In the genomic region with DNA sequence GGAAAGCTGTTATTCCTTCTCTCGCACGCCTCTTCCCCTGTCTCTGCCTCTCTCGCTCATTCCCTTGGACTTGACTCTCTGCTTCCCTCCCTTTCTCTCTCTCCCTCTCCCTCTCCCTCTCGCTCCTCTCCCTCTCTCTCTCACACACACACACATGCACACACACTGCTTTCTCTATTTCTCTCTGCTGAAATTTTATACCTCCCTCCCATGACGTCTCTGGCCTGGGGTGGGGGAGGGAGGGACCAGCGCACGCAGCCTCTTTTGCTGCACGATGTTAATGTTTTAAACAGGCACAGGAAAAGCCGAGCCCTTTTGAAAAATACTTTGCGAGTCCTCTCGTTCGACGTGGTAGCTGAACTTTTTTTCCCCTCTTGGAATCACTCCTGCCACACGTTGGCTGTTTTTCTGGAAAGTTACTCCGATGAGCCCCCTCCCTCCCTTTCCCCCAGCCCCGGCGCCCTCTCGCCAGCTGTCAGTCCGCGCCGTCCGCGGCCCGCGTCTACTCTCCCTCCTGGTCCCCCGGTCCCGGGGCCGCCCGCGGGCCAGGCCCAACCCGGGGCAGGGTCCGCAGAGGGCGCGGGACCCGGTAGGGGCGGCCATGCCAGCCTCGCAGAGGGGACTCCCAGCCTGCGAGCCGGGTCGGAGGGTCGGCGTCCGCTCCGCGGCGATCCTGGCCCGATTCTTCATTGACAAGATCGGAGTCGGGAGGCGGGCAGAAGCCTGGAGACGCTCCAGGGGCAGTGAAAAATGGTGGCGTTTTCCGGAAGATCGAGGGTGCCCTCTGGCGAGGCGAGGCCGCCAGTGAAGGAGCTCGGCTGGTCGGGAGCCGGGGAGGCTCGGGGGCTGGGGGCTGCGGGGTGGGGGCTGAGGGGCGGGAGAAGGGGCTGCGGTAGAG, we compare ENCODE assay signal across 1 cellular context.
TF ChIP-seq lines count a peak whose summit lies in the region.

Gene TGFB3 (minus strand): TSS at position 170 of the 898 bp plus-strand sequence. CDS start 1,102 bp downstream, outside the sequence.

TF ChIP-seq in HEK293, 187 proteins besides CTCF, POLR2A, EP300 and RAD21 (continued from another document):
- TF ChIP-seq ZBTB44 (tag by site-specific recombination; IDR thresholded peaks at IDR 0.05) = no peak
- no peak for TF ChIP-seq RBAK (tag by site-specific recombination; IDR thresholded peaks at IDR 0.05)
- TF ChIP-seq, protein P1, sequence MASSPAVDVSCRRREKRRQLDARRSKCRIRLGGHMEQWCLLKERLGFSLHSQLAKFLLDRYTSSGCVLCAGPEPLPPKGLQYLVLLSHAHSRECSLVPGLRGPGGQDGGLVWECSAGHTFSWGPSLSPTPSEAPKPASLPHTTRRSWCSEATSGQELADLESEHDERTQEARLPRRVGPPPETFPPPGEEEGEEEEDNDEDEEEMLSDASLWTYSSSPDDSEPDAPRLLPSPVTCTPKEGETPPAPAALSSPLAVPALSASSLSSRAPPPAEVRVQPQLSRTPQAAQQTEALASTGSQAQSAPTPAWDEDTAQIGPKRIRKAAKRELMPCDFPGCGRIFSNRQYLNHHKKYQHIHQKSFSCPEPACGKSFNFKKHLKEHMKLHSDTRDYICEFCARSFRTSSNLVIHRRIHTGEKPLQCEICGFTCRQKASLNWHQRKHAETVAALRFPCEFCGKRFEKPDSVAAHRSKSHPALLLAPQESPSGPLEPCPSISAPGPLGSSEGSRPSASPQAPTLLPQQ (tag by site-specific recombination; IDR thresholded peaks at IDR 0.05) = peak; percentile 81
- TF ChIP-seq ZNF223 (tag by site-specific recombination; IDR thresholded peaks at IDR 0.05) = no peak
- no peak for TF ChIP-seq ZNF624 (tag by site-specific recombination; IDR thresholded peaks at IDR 0.05)
- no peak for TF ChIP-seq ZNF292 (tag by site-specific recombination; IDR thresholded peaks at IDR 0.05; ENCODE audit: borderline replicate concordance, low read depth)
- TF ChIP-seq ZNF610 (tag by site-specific recombination; IDR thresholded peaks at IDR 0.05; ENCODE audit: borderline replicate concordance) = no peak
- TF ChIP-seq, protein P2, sequence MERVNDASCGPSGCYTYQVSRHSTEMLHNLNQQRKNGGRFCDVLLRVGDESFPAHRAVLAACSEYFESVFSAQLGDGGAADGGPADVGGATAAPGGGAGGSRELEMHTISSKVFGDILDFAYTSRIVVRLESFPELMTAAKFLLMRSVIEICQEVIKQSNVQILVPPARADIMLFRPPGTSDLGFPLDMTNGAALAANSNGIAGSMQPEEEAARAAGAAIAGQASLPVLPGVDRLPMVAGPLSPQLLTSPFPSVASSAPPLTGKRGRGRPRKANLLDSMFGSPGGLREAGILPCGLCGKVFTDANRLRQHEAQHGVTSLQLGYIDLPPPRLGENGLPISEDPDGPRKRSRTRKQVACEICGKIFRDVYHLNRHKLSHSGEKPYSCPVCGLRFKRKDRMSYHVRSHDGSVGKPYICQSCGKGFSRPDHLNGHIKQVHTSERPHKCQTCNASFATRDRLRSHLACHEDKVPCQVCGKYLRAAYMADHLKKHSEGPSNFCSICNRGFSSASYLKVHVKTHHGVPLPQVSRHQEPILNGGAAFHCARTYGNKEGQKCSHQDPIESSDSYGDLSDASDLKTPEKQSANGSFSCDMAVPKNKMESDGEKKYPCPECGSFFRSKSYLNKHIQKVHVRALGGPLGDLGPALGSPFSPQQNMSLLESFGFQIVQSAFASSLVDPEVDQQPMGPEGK (tag by site-specific recombination; IDR thresholded peaks at IDR 0.05) = peak; percentile 85
- peak; percentile 89 for TF ChIP-seq ZNF629 (tag by site-specific recombination; IDR thresholded peaks at IDR 0.05)
- TF ChIP-seq ZNF2 (tag by site-specific recombination; IDR thresholded peaks at IDR 0.05) = peak; percentile 67
- peak; percentile 94 for TF ChIP-seq ZSCAN4 (tag by site-specific recombination; IDR thresholded peaks at IDR 0.05)
